16 cellular contexts compared by ENCODE assay signal in the genomic region with DNA sequence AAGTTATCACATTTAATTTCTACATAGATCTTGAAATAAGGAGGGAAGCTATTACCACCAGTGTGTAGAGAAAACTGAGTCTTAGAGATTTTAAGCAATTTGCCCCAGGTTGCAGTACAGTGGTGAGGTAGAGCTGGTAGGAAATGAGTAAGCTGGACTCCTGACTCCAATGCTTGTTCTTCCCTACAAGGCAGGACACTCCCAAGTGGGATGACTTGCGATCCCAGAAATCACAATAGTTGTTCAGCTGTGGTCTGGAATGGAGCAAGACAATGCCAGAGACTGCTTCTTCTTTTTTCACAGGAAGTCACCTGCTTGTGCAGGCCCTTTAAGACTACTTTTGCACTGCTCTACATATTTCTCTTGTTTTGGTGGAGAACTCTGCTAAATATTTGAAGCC.
A peak's percentile ranks its signal among the peaks of the same experiment; 100 is the strongest.
DNase-seq lines count a peak whose midpoint lies in the region; ATAC-seq, FAIRE-seq and TF ChIP-seq lines count a peak whose summit lies in the region.
"Had no signal": no experiment of that assay in that cellular context is flagged by ENCODE, and none has a peak within 500 bp of the region (broad histone marks: within the 10 kb centered on the region; RNA-seq: fewer than 3 reads in every experiment).

No MANE protein-coding gene starts in this region.

- H3K9me2 ChIP-seq in Loucy (replicated peaks; ENCODE audit: low read depth, low read length) (no peaks in the 10 kb centered on the region), MM.1S (replicated peaks; ENCODE audit: insufficient read depth, low read length) (no peaks in the 10 kb centered on the region)

- no peak overlapping the region for H3K4me3 Mint-ChIP-seq in naive thymus-derived CD8-positive, alpha-beta T cell
- H3K4me3 Mint-ChIP-seq: CD8-positive, alpha-beta memory T cell; GM23338; HFFc6 had no signal

- no peak overlapping the region for H4K5ac ChIP-seq in H1 (ENCODE audit: insufficient read length, low read depth, low read length)

- no peak overlapping the region for H4K91ac ChIP-seq in H1 (replicated peaks; ENCODE audit: insufficient read length, low read length)

- H3K23me2 ChIP-seq in H1 (ENCODE audit: low read depth, low read length): no peaks in the 10 kb centered on the region

- H3K27me3 ChIP-seq in Loucy (ENCODE audit: insufficient read depth, low read length, poor library complexity, severe bottlenecking) (no peaks in the 10 kb centered on the region), H1 (replicated peaks in 1 of 4; ENCODE audit: control insufficient read depth in 3 of 4, extremely low read depth in 1 of 4, insufficient read depth in 3 of 4, low read length in 3 of 4) (no peaks in the 10 kb centered on the region), kidney epithelial cell (ENCODE audit: control insufficient read depth, insufficient read depth, low read length) (no peaks in the 10 kb centered on the region), MM.1S (replicated peaks; ENCODE audit: insufficient read depth, low read length) (no peaks in the 10 kb centered on the region)
- H3K27me3 ChIP-seq: BLaER1 had no signal

- WGBS in H1 (ENCODE audit: extremely low coverage in 1 of 2, insufficient coverage in 1 of 2, insufficient read length in 1 of 2, insufficient replicate concordance in 2 of 2, low coverage in 1 of 2, low lambda C conversion rate in 2 of 2, missing lambda C conversion rate in 1 of 2), 2 experiments: 80% methylated on average over 1 of the region's 1 CpG; no CpG with 5 or more reads in 1 of the 2 experiments

- H2BK5ac ChIP-seq in H1 (ENCODE audit: low read depth, low read length): no peak overlapping the region

- no peaks in the 10 kb centered on the region for H3K36me3 ChIP-seq in Loucy (ENCODE audit: insufficient read depth, low read length)
- no peaks in the 10 kb centered on the region for H3K36me3 ChIP-seq in H1 (ENCODE audit: control insufficient read depth in 2 of 4, insufficient read depth in 4 of 4, low read length in 3 of 4)
- no peaks in the 10 kb centered on the region for H3K36me3 ChIP-seq in kidney epithelial cell (ENCODE audit: control insufficient read depth, insufficient read depth, low read length)
- H3K36me3 ChIP-seq in MM.1S (replicated peaks; ENCODE audit: insufficient read depth, low read length): no peaks in the 10 kb centered on the region
- H3K36me3 ChIP-seq: BLaER1 had no signal

- TF ChIP-seq EP300 in H1 (IDR thresholded peaks at IDR 0.05; ENCODE audit: borderline replicate concordance in 1 of 2, low read depth in 2 of 2, low read length in 2 of 2): no peak

- ATAC-seq in naive thymus-derived CD8-positive, alpha-beta T cell: no peak
- ATAC-seq in GM18517 (IDR thresholded peaks at IDR 0.05; ENCODE audit: unreplicated experiment): no peak
- ATAC-seq: GM23338, HepG2 had no signal

- H3K36me3 Mint-ChIP-seq in naive thymus-derived CD8-positive, alpha-beta T cell: peaks cover 24 to 45% (median 26%) of the 10 kb centered on the region in 3 donors

- H3K27me3 Mint-ChIP-seq in naive thymus-derived CD8-positive, alpha-beta T cell: no peaks in the 10 kb centered on the region
- H3K27me3 Mint-ChIP-seq: CD8-positive, alpha-beta memory T cell had no signal

- H3K4ac ChIP-seq in H1 (replicated peaks; ENCODE audit: insufficient read length, low read depth, low read length): no peak overlapping the region

- no peak overlapping the region for H4K8ac ChIP-seq in H1 (ENCODE audit: extremely low read depth, insufficient read depth, low read length)

- CTCF ChIA-PET in H1 (lab: Charles Lee; ENCODE audit: partially characterized antibody): no interaction called here

- POLR2A ChIA-PET in H1 (lab: Charles Lee; ENCODE audit: partially characterized antibody): no interaction called here
- POLR2A ChIA-PET in naive thymus-derived CD8-positive, alpha-beta T cell (lab: Charles Lee): no interaction called here

- no peak overlapping the region for H3K14ac ChIP-seq in H1 (ENCODE audit: insufficient read length)

- no peak overlapping the region for H3K27ac ChIP-seq in H1 (ENCODE audit: low read depth, low read length)
- no peak overlapping the region for H3K27ac ChIP-seq in MM.1S (ENCODE audit: low read length)
- H3K27ac ChIP-seq: BLaER1, SK-N-MC had no signal

- no peak for TF ChIP-seq POLR2A in H1 (IDR thresholded peaks at IDR 0.05; ENCODE audit: control extremely low read depth in 1 of 2, low read depth in 2 of 2, low read length in 2 of 2)

- H3K4me2 ChIP-seq in Loucy (ENCODE audit: low read depth, low read length, poor library complexity, severe bottlenecking): no peak overlapping the region
- H3K4me2 ChIP-seq in H1 (ENCODE audit: insufficient read depth in 1 of 2, low read depth in 2 of 2, low read length in 2 of 2): no peak overlapping the region
- H3K4me2 ChIP-seq in MM.1S (ENCODE audit: low read depth, low read length): no peak overlapping the region
- H3K4me2 ChIP-seq: BLaER1, GM23338 had no signal

- peak; percentile 19 for FAIRE-seq in H1 (lab: Jason Lieb, UNC)
- FAIRE-seq: HepG2 had no signal

- H3K9me3 ChIP-seq in Loucy (ENCODE audit: insufficient read depth, low read depth, low read length) (no peaks in the 10 kb centered on the region), H1 (ENCODE audit: insufficient read depth in 2 of 2, low read depth in 1 of 2, low read length in 1 of 2) (no peaks in the 10 kb centered on the region), MM.1S (replicated peaks; ENCODE audit: insufficient read depth, low read length) (no peaks in the 10 kb centered on the region)
- H3K9me3 ChIP-seq: BLaER1 had no signal

- H2BK20ac ChIP-seq in H1 (ENCODE audit: low read length): no peak overlapping the region

- H3F3A ChIP-seq in Loucy (ENCODE audit: low read depth) (no peaks in the 10 kb centered on the region), MM.1S (ENCODE audit: insufficient read depth, low read length) (no peaks in the 10 kb centered on the region)

- H4K20me1 ChIP-seq in Loucy (ENCODE audit: insufficient read depth, low read length, poor library complexity, severe bottlenecking) (no peaks in the 10 kb centered on the region), H1 (replicated peaks in 1 of 2; ENCODE audit: control insufficient read depth in 1 of 2, insufficient read depth in 2 of 2, low read length in 2 of 2) (peaks cover 0 to 3% of the 10 kb centered on the region in 2 experiments), MM.1S (ENCODE audit: insufficient read depth, low read length) (no peaks in the 10 kb centered on the region)
- H4K20me1 ChIP-seq: BLaER1 had no signal

- no peak overlapping the region for H2BK12ac ChIP-seq in H1 (ENCODE audit: low read depth, low read length)

- H3K9me3 Mint-ChIP-seq in naive thymus-derived CD8-positive, alpha-beta T cell: peaks cover 0 to 18% (median 6%) of the 10 kb centered on the region in 9 donors
- H3K9me3 Mint-ChIP-seq: HFFc6 had no signal

- H3K4me1 ChIP-seq in Loucy (ENCODE audit: insufficient read depth, low read length, poor library complexity, severe bottlenecking) (no peaks in the 10 kb centered on the region), H1 (replicated peaks in 1 of 4; ENCODE audit: control insufficient read depth in 3 of 4, insufficient read depth in 4 of 4, low read length in 3 of 4) (no peaks in the 10 kb centered on the region), MM.1S (ENCODE audit: low read length) (no peaks in the 10 kb centered on the region)
- H3K4me1 ChIP-seq: BLaER1 had no signal

- no peak for TF ChIP-seq RAD21 in H1 (IDR thresholded peaks at IDR 0.05 in 1 of 2, conservative IDR thresholded peaks at IDR 0.05 in 1 of 2; ENCODE audit: low read depth in 2 of 2, low read length in 2 of 2)

- H3K79me1 ChIP-seq in H1 (ENCODE audit: low read depth, low read length): no peaks in the 10 kb centered on the region

- no peaks in the 10 kb centered on the region for H3K4me1 Mint-ChIP-seq in naive thymus-derived CD8-positive, alpha-beta T cell
- H3K4me1 Mint-ChIP-seq: CD8-positive, alpha-beta memory T cell had no signal

- no peak overlapping the region for H2BK15ac ChIP-seq in H1 (ENCODE audit: low read length)

- H3K4me3 ChIP-seq in Loucy (ENCODE audit: low read length, poor library complexity, severe bottlenecking) (no peak overlapping the region), H1 (ENCODE audit: extremely low read depth in 1 of 4, insufficient read depth in 2 of 4, low read depth in 3 of 4, low read length in 4 of 4) (no peak overlapping the region), kidney epithelial cell (ENCODE audit: low read depth, low read length) (no peak overlapping the region), MM.1S (ENCODE audit: low read length) (no peak overlapping the region)
- H3K4me3 ChIP-seq: BLaER1, GM23338, SK-N-MC had no signal

- H2AK5ac ChIP-seq in H1 (ENCODE audit: low read depth, low read length): no peak overlapping the region

- DNase-seq in H1 (ENCODE audit: low read depth in 1 of 2, low spot score in 2 of 2) (no peak), kidney epithelial cell (ENCODE audit: low read depth) (peak; percentile 4), AML-193 (lab: John Stamatoyannopoulos, UW) (no peak), MM.1S (no peak)
- DNase-seq in naive thymus-derived CD8-positive, alpha-beta T cell: no peak
- DNase-seq: CD8-positive, alpha-beta memory T cell; HFFc6; Karpas-422; NCI-H1436; NCI-H2081 had no signal

- no peak overlapping the region for H3K56ac ChIP-seq in H1 (replicated peaks; ENCODE audit: insufficient read length, low read depth, low read length)

- no peak overlapping the region for H3K18ac ChIP-seq in H1 (ENCODE audit: extremely low read depth, low read length)

- no peak overlapping the region for H3K27ac Mint-ChIP-seq in naive thymus-derived CD8-positive, alpha-beta T cell
- H3K27ac Mint-ChIP-seq: CD8-positive, alpha-beta memory T cell; GM23338; HFFc6 had no signal

- H3K79me2 ChIP-seq in Loucy (ENCODE audit: insufficient read depth, low read length): no peaks in the 10 kb centered on the region
- no peaks in the 10 kb centered on the region for H3K79me2 ChIP-seq in H1 (ENCODE audit: control insufficient read depth in 1 of 2, insufficient read depth in 2 of 2, low read length in 2 of 2)
- H3K79me2 ChIP-seq in MM.1S (ENCODE audit: low read length): no peaks in the 10 kb centered on the region

- H2AFZ ChIP-seq in Loucy (ENCODE audit: low read length): peak overlapping the region; percentile 61; the same call in 1 of the 2 replicates
- H2AFZ ChIP-seq in H1 (ENCODE audit: low read length): no peak overlapping the region
- no peak overlapping the region for H2AFZ ChIP-seq in MM.1S (ENCODE audit: low read length)
- H2AFZ ChIP-seq: GM23338 had no signal

- no peak overlapping the region for H2BK120ac ChIP-seq in H1 (replicated peaks; ENCODE audit: low read depth, low read length)

- TF ChIP-seq CTCF in Loucy (conservative IDR thresholded peaks at IDR 0.05; ENCODE audit: low read length) (no peak), H1 (IDR thresholded peaks at IDR 0.05; ENCODE audit: control extremely low read depth in 1 of 3, insufficient read depth in 1 of 3, low read depth in 1 of 3, low read length in 3 of 3) (no peak), kidney epithelial cell (IDR thresholded peaks at IDR 0.05; ENCODE audit: insufficient read depth, low read length, poor library complexity, severe bottlenecking) (no peak), MM.1S (IDR thresholded peaks at IDR 0.05; ENCODE audit: low read length) (no peak)

- H3K9ac ChIP-seq in Loucy (ENCODE audit: low read depth, low read length, poor library complexity, severe bottlenecking): no peak overlapping the region
- no peak overlapping the region for H3K9ac ChIP-seq in H1 (replicated peaks in 1 of 4; ENCODE audit: extremely low read depth in 1 of 4, low read depth in 3 of 4, low read length in 3 of 4)
- no peak overlapping the region for H3K9ac ChIP-seq in MM.1S (ENCODE audit: low read length)
- H3K9ac ChIP-seq: BLaER1 had no signal

- H3K23ac ChIP-seq in H1 (ENCODE audit: insufficient read length): no peak overlapping the region
